In the genomic region with DNA sequence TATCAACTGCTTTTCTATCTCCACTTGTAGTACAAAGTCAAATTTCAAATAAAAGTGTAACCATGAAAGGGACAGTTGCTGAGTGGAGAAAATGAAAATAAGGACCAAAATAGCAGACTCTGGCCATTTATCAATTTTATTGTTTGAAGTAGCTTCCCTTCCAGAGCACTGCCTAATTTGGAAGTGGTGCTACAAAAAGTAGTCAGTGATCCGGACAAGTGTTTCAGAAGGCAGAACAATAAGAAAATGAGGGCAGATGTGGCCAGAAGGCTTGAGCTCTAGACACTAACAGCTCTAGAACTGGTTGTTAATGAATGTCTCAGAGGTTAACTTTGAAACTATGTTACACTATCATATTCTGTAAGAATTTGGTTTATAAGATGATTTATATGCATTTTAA, we compare ENCODE assay signal across 2 cellular contexts.
TF ChIP-seq lines count a peak whose summit lies in the region.

No MANE protein-coding gene starts in this region.

TF ChIP-seq in liver, 16 proteins besides CTCF, POLR2A, EP300 and RAD21:
- peak; percentile 20 for TF ChIP-seq TAF1 (conservative IDR thresholded peaks at IDR 0.05)
- peak in 1 of 2 donors; percentile 11 for TF ChIP-seq HNF4A (conservative IDR thresholded peaks at IDR 0.05)
- no peak for TF ChIP-seq YY1 (IDR thresholded peaks at IDR 0.05)

TF ChIP-seq in HepG2, 621 proteins besides CTCF, POLR2A, EP300 and RAD21:
- TF ChIP-seq ZNF777 (CRISPR knock-in tag; IDR thresholded peaks at IDR 0.05) (no peak), HMGXB3 (CRISPR knock-in tag; IDR thresholded peaks at IDR 0.05; ENCODE audit: borderline replicate concordance) (no peak), ZNF343 (CRISPR knock-in tag; IDR thresholded peaks at IDR 0.05) (no peak), ZNF570 (CRISPR knock-in tag; IDR thresholded peaks at IDR 0.05; ENCODE audit: borderline replicate concordance) (no peak), ERF (CRISPR knock-in tag; IDR thresholded peaks at IDR 0.05) (no peak), SMAD3 (CRISPR knock-in tag; IDR thresholded peaks at IDR 0.05) (no peak), FOXM1 (CRISPR knock-in tag; IDR thresholded peaks at IDR 0.05) (no peak), ZBTB38 (CRISPR knock-in tag; IDR thresholded peaks at IDR 0.05) (no peak), NFIC (IDR thresholded peaks at IDR 0.05; ENCODE audit: low read length) (no peak), ZNF256 (CRISPR knock-in tag; conservative IDR thresholded peaks at IDR 0.05) (no peak), SNRNP70 (IDR thresholded peaks at IDR 0.05; ENCODE audit: low read depth, low read length) (no peak), BORCS8-MEF2B (CRISPR knock-in tag; IDR thresholded peaks at IDR 0.05) (no peak), HDAC1 (CRISPR knock-in tag; IDR thresholded peaks at IDR 0.05) (no peak), GFI1 (CRISPR knock-in tag; IDR thresholded peaks at IDR 0.05; ENCODE audit: borderline replicate concordance) (no peak), HNRNPUL1 (IDR thresholded peaks at IDR 0.05; ENCODE audit: low read depth, low read length) (no peak), ZNF660 (CRISPR knock-in tag; IDR thresholded peaks at IDR 0.05; ENCODE audit: borderline replicate concordance, low read depth) (no peak), NFYC (CRISPR knock-in tag; IDR thresholded peaks at IDR 0.05) (no peak), ZNF124 (CRISPR knock-in tag; IDR thresholded peaks at IDR 0.05) (no peak)
- TF ChIP-seq, protein P1, sequence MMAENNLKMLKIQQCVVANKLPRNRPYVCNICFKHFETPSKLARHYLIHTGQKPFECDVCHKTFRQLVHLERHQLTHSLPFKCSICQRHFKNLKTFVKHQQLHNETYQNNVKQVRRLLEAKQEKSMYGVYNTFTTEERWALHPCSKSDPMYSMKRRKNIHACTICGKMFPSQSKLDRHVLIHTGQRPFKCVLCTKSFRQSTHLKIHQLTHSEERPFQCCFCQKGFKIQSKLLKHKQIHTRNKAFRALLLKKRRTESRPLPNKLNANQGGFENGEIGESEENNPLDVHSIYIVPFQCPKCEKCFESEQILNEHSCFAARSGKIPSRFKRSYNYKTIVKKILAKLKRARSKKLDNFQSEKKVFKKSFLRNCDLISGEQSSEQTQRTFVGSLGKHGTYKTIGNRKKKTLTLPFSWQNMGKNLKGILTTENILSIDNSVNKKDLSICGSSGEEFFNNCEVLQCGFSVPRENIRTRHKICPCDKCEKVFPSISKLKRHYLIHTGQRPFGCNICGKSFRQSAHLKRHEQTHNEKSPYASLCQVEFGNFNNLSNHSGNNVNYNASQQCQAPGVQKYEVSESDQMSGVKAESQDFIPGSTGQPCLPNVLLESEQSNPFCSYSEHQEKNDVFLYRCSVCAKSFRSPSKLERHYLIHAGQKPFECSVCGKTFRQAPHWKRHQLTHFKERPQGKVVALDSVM (CRISPR knock-in tag; IDR thresholded peaks at IDR 0.05): no peak
- TF ChIP-seq, protein P2, sequence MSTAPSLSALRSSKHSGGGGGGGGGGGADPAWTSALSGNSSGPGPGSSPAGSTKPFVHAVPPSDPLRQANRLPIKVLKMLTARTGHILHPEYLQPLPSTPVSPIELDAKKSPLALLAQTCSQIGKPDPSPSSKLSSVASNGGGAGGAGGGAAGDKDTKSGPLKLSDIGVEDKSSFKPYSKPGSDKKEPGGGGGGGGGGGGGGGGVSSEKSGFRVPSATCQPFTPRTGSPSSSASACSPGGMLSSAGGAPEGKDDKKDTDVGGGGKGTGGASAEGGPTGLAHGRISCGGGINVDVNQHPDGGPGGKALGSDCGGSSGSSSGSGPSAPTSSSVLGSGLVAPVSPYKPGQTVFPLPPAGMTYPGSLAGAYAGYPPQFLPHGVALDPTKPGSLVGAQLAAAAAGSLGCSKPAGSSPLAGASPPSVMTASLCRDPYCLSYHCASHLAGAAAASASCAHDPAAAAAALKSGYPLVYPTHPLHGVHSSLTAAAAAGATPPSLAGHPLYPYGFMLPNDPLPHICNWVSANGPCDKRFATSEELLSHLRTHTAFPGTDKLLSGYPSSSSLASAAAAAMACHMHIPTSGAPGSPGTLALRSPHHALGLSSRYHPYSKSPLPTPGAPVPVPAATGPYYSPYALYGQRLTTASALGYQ (CRISPR knock-in tag; IDR thresholded peaks at IDR 0.05): no peak
